19 cellular contexts compared by ENCODE assay signal in the genomic region with DNA sequence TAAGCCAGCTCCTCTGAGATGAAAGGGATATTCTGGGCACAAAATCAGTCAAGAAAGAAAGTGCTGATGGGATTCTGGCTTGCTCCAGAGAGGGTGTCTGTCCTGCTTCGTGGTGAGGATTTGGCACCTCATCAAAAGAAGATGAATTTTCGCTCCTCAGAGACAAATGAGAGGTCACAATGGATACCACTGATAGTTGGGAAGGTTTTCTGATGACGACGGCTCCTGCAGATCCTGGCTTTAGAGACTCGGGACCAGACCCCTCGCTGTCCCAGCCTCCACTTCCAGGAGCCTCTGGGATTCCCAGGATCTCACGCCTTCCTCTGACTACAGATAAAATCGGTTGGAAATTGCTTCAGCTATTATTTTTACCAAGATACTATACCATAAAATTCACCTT. TPM values are rescaled to one million over a fixed set of nuclear protein-coding genes. Genes with fewer than 3 reads are reported as not detected.
DNase-seq lines count a peak whose midpoint lies in the region; FAIRE-seq and TF ChIP-seq lines count a peak whose summit lies in the region.
"Had no signal": no experiment of that assay in that cellular context is flagged by ENCODE, and none has a peak within 500 bp of the region (broad histone marks: within the 10 kb centered on the region; RNA-seq: fewer than 3 reads in every experiment).

No MANE protein-coding gene starts in this region.

- POLR2A ChIA-PET in H1 (lab: Charles Lee; ENCODE audit: partially characterized antibody): no interaction called here

- H4K91ac ChIP-seq in H1 (replicated peaks; ENCODE audit: insufficient read length, low read length): no peak overlapping the region

- no peak overlapping the region for H2AK5ac ChIP-seq in H1 (ENCODE audit: low read depth, low read length)

- no peak overlapping the region for H3K4me2 ChIP-seq in H1 (ENCODE audit: insufficient read depth in 1 of 2, low read depth in 2 of 2, low read length in 2 of 2)
- H3K4me2 ChIP-seq: BLaER1 treated with 17β-estradiol and CSF1 and Interleukin-3, amounts not matched to agents 10 nM and 100 nM had no signal

- H2AFZ ChIP-seq in H1 (ENCODE audit: low read length): no peak overlapping the region
- H2AFZ ChIP-seq: GM23248 had no signal

- no peak for FAIRE-seq in H1 (lab: Jason Lieb, UNC)
- FAIRE-seq: HepG2, HTR-8/SVneo had no signal

- DNase-seq in right atrium auricular region (ENCODE audit: low spot score) (peak; percentile 9), left ventricle myocardium inferior (no peak), H1 (ENCODE audit: low read depth in 1 of 2, low spot score in 2 of 2) (peak in 1 of 2 experiments; percentile 17), osteocyte (ENCODE audit: extremely low spot score, unreplicated experiment) (peak; percentile 60), vagina (ENCODE audit: extremely low spot score in 2 of 2) (peak; percentile 25 to 79), adrenal gland (no peak), KG1 (lab: John Stamatoyannopoulos, UW) (no peak), GOT3 (lab: John Stamatoyannopoulos, UW) (no peak)
- DNase-seq: 8988T; Calu3; CD4-positive, alpha-beta T cell; DMS79; GM23248; HCEC 1CT; HFFc6 had no signal

- H4K5ac ChIP-seq in H1 (ENCODE audit: insufficient read length, low read depth, low read length): no peak overlapping the region

- H3K9me3 Mint-ChIP-seq in osteocyte (ENCODE audit: unreplicated experiment): peaks cover 9% of the 10 kb centered on the region
- H3K9me3 Mint-ChIP-seq: HFFc6 had no signal

- H2BK20ac ChIP-seq in H1 (ENCODE audit: low read length): no peak overlapping the region

- H3K79me1 ChIP-seq in H1 (ENCODE audit: low read depth, low read length): no peaks in the 10 kb centered on the region

- no peaks in the 10 kb centered on the region for H3K9me3 ChIP-seq in right atrium auricular region
- peaks cover 7% of the 10 kb centered on the region for H3K9me3 ChIP-seq in left ventricle myocardium inferior (replicated peaks)
- H3K9me3 ChIP-seq in H1 (ENCODE audit: insufficient read depth in 2 of 2, low read depth in 1 of 2, low read length in 1 of 2): no peaks in the 10 kb centered on the region; a peak in 1 of 4 replicates
- H3K9me3 ChIP-seq in vagina: no peaks in the 10 kb centered on the region
- no peaks in the 10 kb centered on the region for H3K9me3 ChIP-seq in adrenal gland (replicated peaks in 1 of 3)

- no peaks in the 10 kb centered on the region for H3K36me3 ChIP-seq in right atrium auricular region
- no peaks in the 10 kb centered on the region for H3K36me3 ChIP-seq in left ventricle myocardium inferior
- H3K36me3 ChIP-seq in H1 (ENCODE audit: control insufficient read depth in 2 of 4, insufficient read depth in 4 of 4, low read length in 3 of 4): no peaks in the 10 kb centered on the region
- H3K36me3 ChIP-seq in vagina: no peaks in the 10 kb centered on the region
- no peaks in the 10 kb centered on the region for H3K36me3 ChIP-seq in adrenal gland (replicated peaks in 1 of 2)
- H3K36me3 ChIP-seq: BLaER1 treated with 17β-estradiol and CSF1 and Interleukin-3, amounts not matched to agents 10 nM and 100 nM had no signal

- no peak overlapping the region for H2BK5ac ChIP-seq in H1 (ENCODE audit: low read depth, low read length)

- no peak for TF ChIP-seq CTCF in right atrium auricular region (IDR thresholded peaks at IDR 0.05)
- TF ChIP-seq CTCF in left ventricle myocardium inferior (IDR thresholded peaks at IDR 0.05; ENCODE audit: borderline replicate concordance): no peak
- TF ChIP-seq CTCF in H1 (IDR thresholded peaks at IDR 0.05; ENCODE audit: control extremely low read depth in 1 of 3, insufficient read depth in 1 of 3, low read depth in 1 of 3, low read length in 3 of 3): no peak
- no peak for TF ChIP-seq CTCF in osteocyte (IDR thresholded peaks at IDR 0.05)
- no peak for TF ChIP-seq CTCF in vagina (IDR thresholded peaks at IDR 0.05)
- no peak for TF ChIP-seq CTCF in adrenal gland (IDR thresholded peaks at IDR 0.05)

- 93% methylated on average over 8 of the region's 8 CpGs; no CpG with 5 or more reads in 1 of the 2 experiments for WGBS in H1 (ENCODE audit: extremely low coverage in 1 of 2, insufficient coverage in 1 of 2, insufficient read length in 1 of 2, insufficient replicate concordance in 2 of 2, low coverage in 1 of 2, low lambda C conversion rate in 2 of 2, missing lambda C conversion rate in 1 of 2), 2 experiments
- 70 to 82% (median 80%) methylated on average over 8 of the region's 8 CpGs for WGBS in adrenal gland, 4 donors

- no peak overlapping the region for H3K4me3 Mint-ChIP-seq in osteocyte (ENCODE audit: unreplicated experiment)
- H3K4me3 Mint-ChIP-seq: CD4-positive, alpha-beta T cell; HFFc6 had no signal

- CTCF ChIA-PET in H1 (lab: Charles Lee; ENCODE audit: partially characterized antibody): interaction anchor here (1.7 kb wide), 1 partner anchor 12 kb away, joined by 6 read pairs; no protein-coding TSS in a partner anchor

- H2BK12ac ChIP-seq in H1 (ENCODE audit: low read depth, low read length): no peak overlapping the region

- no peaks in the 10 kb centered on the region for H3K27me3 Mint-ChIP-seq in osteocyte (ENCODE audit: unreplicated experiment)
- H3K27me3 Mint-ChIP-seq: CD4-positive, alpha-beta T cell had no signal

- no peak overlapping the region for H4K8ac ChIP-seq in H1 (ENCODE audit: extremely low read depth, insufficient read depth, low read length)

- peaks cover 21% of the 10 kb centered on the region for H3K36me3 Mint-ChIP-seq in osteocyte (ENCODE audit: unreplicated experiment)

- H3K4me3 ChIP-seq in right atrium auricular region: no peak overlapping the region
- H3K4me3 ChIP-seq in left ventricle myocardium inferior: no peak overlapping the region
- H3K4me3 ChIP-seq in H1 (ENCODE audit: extremely low read depth in 1 of 4, insufficient read depth in 2 of 4, low read depth in 3 of 4, low read length in 4 of 4): no peak overlapping the region
- no peak overlapping the region for H3K4me3 ChIP-seq in vagina
- H3K4me3 ChIP-seq in adrenal gland: no peak overlapping the region
- H3K4me3 ChIP-seq: BLaER1 treated with 17β-estradiol and CSF1 and Interleukin-3, amounts not matched to agents 10 nM and 100 nM; GM23248 had no signal

- H4K20me1 ChIP-seq in H1 (replicated peaks in 1 of 2; ENCODE audit: control insufficient read depth in 1 of 2, insufficient read depth in 2 of 2, low read length in 2 of 2): peaks cover 0 to under 1% of the 10 kb centered on the region in 2 experiments
- H4K20me1 ChIP-seq: BLaER1 treated with 17β-estradiol and CSF1 and Interleukin-3, amounts not matched to agents 10 nM and 100 nM had no signal

- TF ChIP-seq POLR2A in H1 (IDR thresholded peaks at IDR 0.05; ENCODE audit: control extremely low read depth in 1 of 2, low read depth in 2 of 2, low read length in 2 of 2) (no peak), vagina (IDR thresholded peaks at IDR 0.05) (no peak), adrenal gland (IDR thresholded peaks at IDR 0.05) (no peak)

- no peak overlapping the region for H3K4ac ChIP-seq in H1 (replicated peaks; ENCODE audit: insufficient read length, low read depth, low read length)

- H3K27me3 ChIP-seq in right atrium auricular region: no peaks in the 10 kb centered on the region
- no peaks in the 10 kb centered on the region for H3K27me3 ChIP-seq in left ventricle myocardium inferior (ENCODE audit: low read depth)
- H3K27me3 ChIP-seq in H1 (replicated peaks in 1 of 4; ENCODE audit: control insufficient read depth in 3 of 4, extremely low read depth in 1 of 4, insufficient read depth in 3 of 4, low read length in 3 of 4): no peaks in the 10 kb centered on the region
- H3K27me3 ChIP-seq in vagina: no peaks in the 10 kb centered on the region
- no peaks in the 10 kb centered on the region for H3K27me3 ChIP-seq in adrenal gland
- H3K27me3 ChIP-seq: BLaER1 treated with 17β-estradiol and CSF1 and Interleukin-3, amounts not matched to agents 10 nM and 100 nM had no signal

- H3K14ac ChIP-seq in H1 (ENCODE audit: insufficient read length): peak overlapping the region; percentile 42

- TF ChIP-seq RAD21 in H1 (IDR thresholded peaks at IDR 0.05 in 1 of 2, conservative IDR thresholded peaks at IDR 0.05 in 1 of 2; ENCODE audit: low read depth in 2 of 2, low read length in 2 of 2): no peak

- H3K27ac Mint-ChIP-seq in osteocyte (ENCODE audit: unreplicated experiment): no peak overlapping the region
- H3K27ac Mint-ChIP-seq: CD4-positive, alpha-beta T cell; HFFc6 had no signal

- H2BK120ac ChIP-seq in H1 (replicated peaks; ENCODE audit: low read depth, low read length): no peak overlapping the region

- no peaks in the 10 kb centered on the region for H3K4me1 Mint-ChIP-seq in osteocyte (ENCODE audit: unreplicated experiment)

- no peak for TF ChIP-seq EP300 in H1 (IDR thresholded peaks at IDR 0.05; ENCODE audit: borderline replicate concordance in 1 of 2, low read depth in 2 of 2, low read length in 2 of 2)

- no peak overlapping the region for H2BK15ac ChIP-seq in H1 (ENCODE audit: low read length)

- no peaks in the 10 kb centered on the region for H3K79me2 ChIP-seq in H1 (ENCODE audit: control insufficient read depth in 1 of 2, insufficient read depth in 2 of 2, low read length in 2 of 2)

- no peak overlapping the region for H3K56ac ChIP-seq in H1 (replicated peaks; ENCODE audit: insufficient read length, low read depth, low read length)

- H3K27ac ChIP-seq in right atrium auricular region: no peak overlapping the region
- H3K27ac ChIP-seq in left ventricle myocardium inferior (replicated peaks): no peak overlapping the region
- no peak overlapping the region for H3K27ac ChIP-seq in H1 (ENCODE audit: low read depth, low read length)
- H3K27ac ChIP-seq in vagina: no peak overlapping the region
- no peak overlapping the region for H3K27ac ChIP-seq in adrenal gland
- H3K27ac ChIP-seq: BLaER1 treated with 17β-estradiol and CSF1 and Interleukin-3, amounts not matched to agents 10 nM and 100 nM; GM23248 had no signal

- H3K4me1 ChIP-seq in right atrium auricular region (no peaks in the 10 kb centered on the region), left ventricle myocardium inferior (peaks cover 2% of the 10 kb centered on the region), H1 (replicated peaks in 1 of 4; ENCODE audit: control insufficient read depth in 3 of 4, insufficient read depth in 4 of 4, low read length in 3 of 4) (no peaks in the 10 kb centered on the region), vagina (no peaks in the 10 kb centered on the region), adrenal gland (replicated peaks in 1 of 2) (no peaks in the 10 kb centered on the region)

- intact Hi-C loops in left ventricle myocardium inferior (cut with micrococcal nuclease): no loop called here
- intact Hi-C loops in vagina (cut with DNase I): no loop called here
- intact Hi-C loops in adrenal gland (cut with DNase I): no loop called here

- no peaks in the 10 kb centered on the region for H3K23me2 ChIP-seq in H1 (ENCODE audit: low read depth, low read length)

- H3K23ac ChIP-seq in H1 (ENCODE audit: insufficient read length): no peak overlapping the region

- H3K18ac ChIP-seq in H1 (ENCODE audit: extremely low read depth, low read length): no peak overlapping the region

- H3K9ac ChIP-seq in H1 (replicated peaks in 1 of 4; ENCODE audit: extremely low read depth in 1 of 4, low read depth in 3 of 4, low read length in 3 of 4): no peak overlapping the region
- H3K9ac ChIP-seq: BLaER1 treated with 17β-estradiol and CSF1 and Interleukin-3, amounts not matched to agents 10 nM and 100 nM; GM23248 had no signal

RNA-seq across cellular contexts. Expression of a gene that starts 9.8 kb away (rescaled TPM):
- total RNA-seq in right atrium auricular region: not detected
- not detected for total RNA-seq in left ventricle myocardium inferior
- total RNA-seq in H1 (2021; fragmentation: NEBNext Ultra II Directional; extraction: Animal tissue kit (Norgen Biotek cat#: 25700)): 1.1 TPM in 1 of 2 replicates, not detected in the other
- 0.08 and 0.16 TPM in 2 replicates for polyA plus RNA-seq in H1 (2011; rRNA removed)
- polyA plus RNA-seq in H1 (2011; cell fraction: cytosol; rRNA removed): 0.22 TPM
- polyA plus RNA-seq in H1 (2011; cell fraction: nucleus; rRNA removed): 0.63 TPM
- polyA plus RNA-seq in H1 (2012, experiment 1 of 2): 0.29 to 0.70 TPM in 2 of 4 replicates, not detected in the others
- not detected for polyA plus RNA-seq in H1 (2012, experiment 2 of 2)
- 0.16 TPM for polyA plus RNA-seq in H1 (2013, experiment 1 of 2)
- polyA plus RNA-seq in H1 (2013, experiment 2 of 2): 0.17 TPM
- polyA minus RNA-seq in H1 (2011; rRNA and poly(A)+ RNA removed): not detected in 2 replicates
- polyA minus RNA-seq in H1 (2011; cell fraction: cytosol; rRNA and poly(A)+ RNA removed): not detected
- polyA minus RNA-seq in H1 (2011; cell fraction: nucleus; rRNA and poly(A)+ RNA removed): not detected
- total RNA-seq in osteocyte: 1.9 TPM in 1 of 2 replicates, not detected in the other
- 2.9 TPM for total RNA-seq in vagina
- total RNA-seq in adrenal gland: under 1 TPM in 2 of 8 donors, not detected in 6; 0.32 to 0.34 TPM
- polyA plus RNA-seq in adrenal gland: 1 to 10 TPM in 2 of 3 donors, not detected in 1; 1.5 to 4.0 TPM
- total RNA-seq: Calu3, G401, GM23248 had no signal

Comparison
In these comparisons a context has a peak if more than half of its experiments do, and no peak if none do; other contexts are left out.
1. DNase-seq: peak in right atrium auricular region (single experiment), osteocyte (single experiment) and vagina (2 of 2); none in left ventricle myocardium inferior (single experiment), adrenal gland (0 of 7), KG1 (single experiment) and GOT3 (single experiment).